ENCODE assay signal across 14 cellular contexts in genomic region chr4:48851651-48852050, GRCh38.
"Had no signal": no experiment of that assay in that cellular context is flagged by ENCODE, and none has a peak within 500 bp of the region (broad histone marks: within the 10 kb centered on the region; RNA-seq: fewer than 3 reads in every experiment).

No MANE protein-coding gene starts in this region.

- H3K4me3 ChIP-seq: hepatocyte, SJCRH30, tibial artery, uterus had no signal

- H3K4me2 ChIP-seq: hepatocyte had no signal

- H3K4me1 Mint-ChIP-seq: activated naive CD8-positive, alpha-beta T cell treated with anti-CD3 and anti-CD28 coated beads, Interleukin-2, amount 10 ng/mL, durations not matched to agents 7 days and 5 days had no signal

- H3K27ac Mint-ChIP-seq: activated naive CD8-positive, alpha-beta T cell treated with anti-CD3 and anti-CD28 coated beads, Interleukin-2, amount 10 ng/mL, durations not matched to agents 7 days and 5 days had no signal

- H2AFZ ChIP-seq: hepatocyte, parathyroid adenoma had no signal

- H3K9ac ChIP-seq: parathyroid adenoma had no signal

- H3K9me3 ChIP-seq: SJCRH30, tibial artery, uterus had no signal

- H3K36me3 ChIP-seq: uterus had no signal

- H3K4me3 Mint-ChIP-seq: activated naive CD8-positive, alpha-beta T cell treated with anti-CD3 and anti-CD28 coated beads, Interleukin-2, amount 10 ng/mL, durations not matched to agents 7 days and 5 days had no signal

- H3K27me3 Mint-ChIP-seq: activated naive CD8-positive, alpha-beta T cell treated with anti-CD3 and anti-CD28 coated beads, Interleukin-2, amount 10 ng/mL, durations not matched to agents 7 days and 5 days had no signal

- H3K4me1 ChIP-seq: parathyroid adenoma, SJCRH30, tibial artery, uterus had no signal

- H3K27ac ChIP-seq: hepatocyte, parathyroid adenoma, SJCRH30, tibial artery, uterus, VCaP had no signal

- DNase-seq: activated CD4-positive, alpha-beta T cell treated with anti-CD3 and anti-CD28 coated beads for 48 hours; activated naive CD8-positive, alpha-beta T cell treated with anti-CD3 and anti-CD28 coated beads, Interleukin-2, amount 10 ng/mL, durations not matched to agents 7 days and 5 days; aorta; kidney glomerular epithelial cell; retina; SJCRH30; stimulated activated CD4-positive, alpha-beta T cell treated with anti-CD3 and anti-CD28 coated beads, Interleukin-15, amount 100 ng/mL, for 24 hours; stimulated activated CD4-positive, alpha-beta T cell treated with anti-CD3 and anti-CD28 coated beads, Interleukin-4, amount 100 ng/mL, for 24 hours; T-helper 9 cell; tibial artery; uterus had no signal

- H3K79me2 ChIP-seq: parathyroid adenoma had no signal

- H3K27me3 ChIP-seq: hepatocyte, SJCRH30, tibial artery, uterus had no signal
